8 cellular contexts compared by ENCODE assay signal in genomic region chr9:129178579-129178909, GRCh38. TPM values are rescaled to one million over a fixed set of nuclear protein-coding genes. Genes with fewer than 3 reads are reported as not detected.
A peak's percentile ranks its signal among the peaks of the same experiment; 100 is the strongest.
DNase-seq lines count a peak whose midpoint lies in the region; TF ChIP-seq lines count a peak whose summit lies in the region.

No MANE protein-coding gene starts in this region.

- intact Hi-C loops in Caco-2 (cut with micrococcal nuclease; ENCODE audit: unreplicated experiment) (loop anchor here (2.0 to 10.0 kb wide), 4 partner anchors 24 to 436 kb away; no protein-coding TSS in a partner anchor), ovary (cut with DNase I) (loop anchor here (5.0 to 10.0 kb wide), 8 partner anchors 74 to 426 kb away; no protein-coding TSS in a partner anchor)

- peak overlapping the region; percentile 76 for H3K4me2 ChIP-seq in KMS-11

- peaks cover 12% of the 10 kb centered on the region for H3K79me2 ChIP-seq in KMS-11 (ENCODE audit: insufficient read depth, low read depth)

- peaks cover 12% of the 10 kb centered on the region for H3K36me3 Mint-ChIP-seq in Caco-2 (ENCODE audit: insufficient read depth, unreplicated experiment)

- peak overlapping the region; percentile 67 for H2AFZ ChIP-seq in KMS-11 (ENCODE audit: low read depth)

- H3K9ac ChIP-seq in KMS-11 = 0 out of 2 replicates have a peak overlapping the region, but pooled peaks have one; percentile 12

- no peaks in the 10 kb centered on the region for H3K9me3 Mint-ChIP-seq in Caco-2 (ENCODE audit: unreplicated experiment)

- POLR2A ChIA-PET in Caco-2 (lab: Charles Lee) = interaction anchor here (0.5 to 1.7 kb wide), 23 partner anchors 11 to 586 kb away, joined by 3 to 17 read pairs (median 6); partner anchors contain the start of genes DOLPP1, NTMT1 and TBC1D13

- H4K20me1 ChIP-seq in KMS-11 (ENCODE audit: insufficient read depth) = no peaks in the 10 kb centered on the region

- no peak for TF ChIP-seq EP300 in ovary (IDR thresholded peaks at IDR 0.05)

- no peaks in the 10 kb centered on the region for H3K27me3 ChIP-seq in Caco-2 (replicated peaks; ENCODE audit: control insufficient read depth, insufficient read depth, low read length)
- no peaks in the 10 kb centered on the region for H3K27me3 ChIP-seq in KMS-11 (ENCODE audit: insufficient read depth, low read depth)
- H3K27me3 ChIP-seq in ectodermal cell (ENCODE audit: control insufficient read depth, insufficient read depth, low read length, poor library complexity, severe bottlenecking) = peaks cover 46% of the 10 kb centered on the region
- no peaks in the 10 kb centered on the region for H3K27me3 ChIP-seq in ovary

- H3K4me3 Mint-ChIP-seq in Caco-2 (ENCODE audit: unreplicated experiment) = peak overlapping the region; percentile 89

- TF ChIP-seq POLR2A in ovary (IDR thresholded peaks at IDR 0.05) = no peak

- BruUV-seq in Caco-2 (replicated peaks; lab: Mats Ljungman, UMichigan) = TSS peak; percentile 69

- peak overlapping the region; percentile 30 for H3K27ac Mint-ChIP-seq in Caco-2 (ENCODE audit: unreplicated experiment)

- H3K4me3 ChIP-seq in Caco-2 (ENCODE audit: low read depth, low read length) (peak overlapping the region; percentile 59), KMS-11 (IDR thresholded peaks at IDR 0.05; ENCODE audit: insufficient read depth, low read depth, low read length) (no peak overlapping the region), ectodermal cell (ENCODE audit: insufficient read depth, low read depth, low read length) (peak overlapping the region; percentile 75), ovary (peak overlapping the region; percentile 28)

- TF ChIP-seq CTCF in Caco-2 (IDR thresholded peaks at IDR 0.05; ENCODE audit: insufficient read depth in 1 of 2, low read depth in 1 of 2, low read length in 1 of 2, severe bottlenecking in 1 of 2, unreplicated experiment in 1 of 2) = no peak
- TF ChIP-seq CTCF in KMS-11 (conservative IDR thresholded peaks at IDR 0.05; ENCODE audit: low read depth, low read length) = no peak
- no peak for TF ChIP-seq CTCF in ovary (IDR thresholded peaks at IDR 0.05)

- 1 to 2% methylated on average over 28 of the region's 28 CpGs for WGBS in ectodermal cell, 2 experiments
- 10 to 15% (median 12%) methylated on average over 16 to 28 of the region's 28 CpGs for WGBS in ovary, 3 donors

- no peaks in the 10 kb centered on the region for H3K27me3 Mint-ChIP-seq in Caco-2 (ENCODE audit: insufficient read depth, unreplicated experiment)

- CTCF ChIA-PET in Caco-2 (lab: Charles Lee) = interaction anchor here (1.0 to 1.4 kb wide), 5 partner anchors 11 to 433 kb away, joined by 3 to 7 read pairs (median 3); no protein-coding TSS in a partner anchor

- no peaks in the 10 kb centered on the region for H3K36me3 ChIP-seq in Caco-2 (ENCODE audit: control insufficient read depth, insufficient read depth, low read length)
- no peaks in the 10 kb centered on the region for H3K36me3 ChIP-seq in KMS-11 (ENCODE audit: insufficient read depth)
- H3K36me3 ChIP-seq in ectodermal cell (ENCODE audit: control insufficient read depth, insufficient read depth, low read length) = no peaks in the 10 kb centered on the region
- H3K36me3 ChIP-seq in ovary = no peaks in the 10 kb centered on the region

- H3K27ac ChIP-seq in KMS-11 (no peak overlapping the region), ectodermal cell (ENCODE audit: insufficient read depth, low read depth, low read length, poor library complexity, severe bottlenecking) (no peak overlapping the region), ovary (no peak overlapping the region)

- H3K4me1 Mint-ChIP-seq in Caco-2 (ENCODE audit: low read depth, unreplicated experiment) = peaks cover 23% of the 10 kb centered on the region

- no peak for DNase-seq in Caco-2
- peak in 1 of 5 donors; percentile 65 for DNase-seq in ovary
- no peak for DNase-seq in NK-92 treated with Interleukin-12 subunit alpha and Interleukin-12 subunit beta, amount 100 ng/mL, for 24 hours (lab: John Stamatoyannopoulos, UW)
- no peak for DNase-seq in HK-2 (ENCODE audit: unreplicated experiment)
- no peak for DNase-seq in dermis blood vessel endothelial cell
- no peak for DNase-seq in stimulated activated CD4-positive, alpha-beta T cell treated with anti-CD3 and anti-CD28 coated beads, Interleukin-4, amount 100 ng/mL, for 1 hour

- H3K4me1 ChIP-seq in Caco-2 = peaks cover 53% of the 10 kb centered on the region
- H3K4me1 ChIP-seq in KMS-11 (ENCODE audit: low read depth, poor library complexity, severe bottlenecking) = peaks cover 15% of the 10 kb centered on the region
- peaks cover 19% of the 10 kb centered on the region for H3K4me1 ChIP-seq in ectodermal cell (ENCODE audit: control insufficient read depth, insufficient read depth, low read length)
- H3K4me1 ChIP-seq in ovary (ENCODE audit: insufficient read depth) = peaks cover 3% of the 10 kb centered on the region

- H3K9me3 ChIP-seq in Caco-2 (no peaks in the 10 kb centered on the region), ectodermal cell (ENCODE audit: control insufficient read depth, low read length) (no peaks in the 10 kb centered on the region), ovary (no peaks in the 10 kb centered on the region)

RNA-seq across cellular contexts. Expression of gene IER5L, which starts 0.5 kb away (rescaled TPM):
- 3.9 and 4.1 TPM in 2 replicates for total RNA-seq in Caco-2 (2022)
- 20.7 TPM for polyA plus RNA-seq in ectodermal cell (2013, experiment 1 of 4)
- 13.6 TPM for polyA plus RNA-seq in ectodermal cell (2013, experiment 2 of 4)
- 25.1 TPM for polyA plus RNA-seq in ectodermal cell (2013, experiment 3 of 4)
- polyA plus RNA-seq in ectodermal cell (2013, experiment 4 of 4) = 22.6 TPM
- total RNA-seq in ovary = 10 to 100 TPM; 15.4 to 74.3 (median 45.0) TPM
- 10 to 100 TPM in 1 of 2 donors, 1 to 10 TPM in 1; 2.5 to 14.9 TPM for polyA plus RNA-seq in ovary
- total RNA-seq in dermis blood vessel endothelial cell = 13.0 and 19.4 TPM in 2 replicates
